7 cellular contexts compared by ENCODE assay signal in genomic region chr10:27314989-27315388, GRCh38.
A peak's percentile ranks its signal among the peaks of the same experiment; 100 is the strongest.
DNase-seq lines count a peak whose midpoint lies in the region; ATAC-seq, FAIRE-seq and TF ChIP-seq lines count a peak whose summit lies in the region.
"Not testable (repeated sequence)": the region's sequence is repeated elsewhere in the genome, so short reads cannot be mapped to it uniquely, and the experiment has no call there.

No MANE protein-coding gene starts in this region.

- not testable (repeated sequence) for DNase-seq in A549 (ENCODE audit: low read depth in 1 of 2, low spot score in 1 of 2); H54 (ENCODE audit: insufficient read length, low spot score); activated T-cell treated with anti-CD3 and anti-CD28 coated beads, Interleukin-2, amount 50 U/mL, for 4 hours
- peak; percentile 46 for DNase-seq in activated CD4-positive, alpha-beta memory T cell treated with anti-CD3 and anti-CD28 coated beads for 36 hours
- DNase-seq in activated naive CD4-positive, alpha-beta T cell treated with anti-CD3 and anti-CD28 coated beads for 36 hours, result peak; percentile 49
- DNase-seq in bronchial epithelial cell (ENCODE audit: low read depth), result peak; percentile 7
- peak; percentile 45 for DNase-seq in stimulated activated CD4-positive, alpha-beta T cell treated with anti-CD3 and anti-CD28 coated beads, Interleukin-1b, Interleukin-23, amount 100 ng/mL, for 48 hours

- H3K9me3 Mint-ChIP-seq in activated CD4-positive, alpha-beta memory T cell treated with anti-CD3 and anti-CD28 coated beads for 36 hours; activated T-cell treated with anti-CD3 and anti-CD28 coated beads, Interleukin-2, amount 50 U/mL, for 4 hours; activated naive CD4-positive, alpha-beta T cell treated with anti-CD3 and anti-CD28 coated beads for 36 hours: not testable (repeated sequence)

- H3K4me2 ChIP-seq in A549, result not testable (repeated sequence)

- not testable (repeated sequence) for H3K4me3 ChIP-seq in A549; bronchial epithelial cell (ENCODE audit: low read depth, low read length)

- not testable (repeated sequence) for H3K9me3 ChIP-seq in A549

- H3K27me3 Mint-ChIP-seq in activated CD4-positive, alpha-beta memory T cell treated with anti-CD3 and anti-CD28 coated beads for 36 hours; activated naive CD4-positive, alpha-beta T cell treated with anti-CD3 and anti-CD28 coated beads for 36 hours (ENCODE audit: low read depth): not testable (repeated sequence)
- peaks cover 23% of the 10 kb centered on the region for H3K27me3 Mint-ChIP-seq in activated T-cell treated with anti-CD3 and anti-CD28 coated beads, Interleukin-2, amount 50 U/mL, for 4 hours (ENCODE audit: low read depth)

- not testable (repeated sequence) for H3K4me3 Mint-ChIP-seq in activated CD4-positive, alpha-beta memory T cell treated with anti-CD3 and anti-CD28 coated beads for 36 hours; activated T-cell treated with anti-CD3 and anti-CD28 coated beads, Interleukin-2, amount 50 U/mL, for 4 hours; activated naive CD4-positive, alpha-beta T cell treated with anti-CD3 and anti-CD28 coated beads for 36 hours

- TF ChIP-seq CTCF in A549 (IDR thresholded peaks at IDR 0.05); bronchial epithelial cell (IDR thresholded peaks at IDR 0.05; ENCODE audit: insufficient read depth, low read length, severe bottlenecking): not testable (repeated sequence)

- not testable (repeated sequence) for H3K27me3 ChIP-seq in bronchial epithelial cell (ENCODE audit: control insufficient read depth, insufficient read depth, low read length)

- 9% methylated on average over 1 of the region's 1 CpG for WGBS in A549 (ENCODE audit: missing lambda C conversion rate)

- not testable (repeated sequence) for H3K36me3 ChIP-seq in bronchial epithelial cell (ENCODE audit: control insufficient read depth, insufficient read depth, low read length)

- not testable (repeated sequence) for TF ChIP-seq RAD21 in A549 (conservative IDR thresholded peaks at IDR 0.05 in 1 of 2, IDR thresholded peaks at IDR 0.05 in 1 of 2)

- TF ChIP-seq EP300 in A549 (IDR thresholded peaks at IDR 0.05), result not testable (repeated sequence)

- intact Hi-C loops in activated CD4-positive, alpha-beta memory T cell treated with anti-CD3 and anti-CD28 coated beads for 36 hours (cut with micrococcal nuclease), result loop anchor here (1.0 to 2.0 kb wide), 2 partner anchors 18 to 72 kb away; no protein-coding TSS in a partner anchor
- intact Hi-C loops in activated naive CD4-positive, alpha-beta T cell treated with anti-CD3 and anti-CD28 coated beads for 36 hours (cut with micrococcal nuclease), result not testable (repeated sequence)

- not testable (repeated sequence) for H3K4me1 ChIP-seq in A549

- FAIRE-seq in A549 (lab: Jason Lieb, UNC) (peak; percentile 73), H54 (lab: Jason Lieb, UNC) (peak; percentile 87), bronchial epithelial cell (lab: Jason Lieb, UNC) (peak; percentile 47)

- not testable (repeated sequence) for H3K4me1 Mint-ChIP-seq in activated CD4-positive, alpha-beta memory T cell treated with anti-CD3 and anti-CD28 coated beads for 36 hours (ENCODE audit: low read depth); activated T-cell treated with anti-CD3 and anti-CD28 coated beads, Interleukin-2, amount 50 U/mL, for 4 hours (ENCODE audit: low read depth); activated naive CD4-positive, alpha-beta T cell treated with anti-CD3 and anti-CD28 coated beads for 36 hours (ENCODE audit: low read depth)

- CTCF ChIA-PET in A549 (lab: Yijun Ruan, JAX); activated CD4-positive, alpha-beta memory T cell treated with anti-CD3 and anti-CD28 coated beads for 36 hours (lab: Charles Lee); activated naive CD4-positive, alpha-beta T cell treated with anti-CD3 and anti-CD28 coated beads for 36 hours (lab: Charles Lee): not testable (repeated sequence)

- H3K27ac ChIP-seq in A549, result not testable (repeated sequence)

- not testable (repeated sequence) for TF ChIP-seq POLR2A in A549 (IDR thresholded peaks at IDR 0.05; ENCODE audit: low read length); H54 (IDR thresholded peaks at IDR 0.05; ENCODE audit: low read depth, low read length)

- H3K27ac Mint-ChIP-seq in activated CD4-positive, alpha-beta memory T cell treated with anti-CD3 and anti-CD28 coated beads for 36 hours; activated naive CD4-positive, alpha-beta T cell treated with anti-CD3 and anti-CD28 coated beads for 36 hours: not testable (repeated sequence)

- ATAC-seq in A549, result not testable (repeated sequence)
- ATAC-seq in activated T-cell treated with anti-CD3 and anti-CD28 coated beads, Interleukin-2, amount 50 U/mL, for 4 hours, result peak; percentile 54 to 62

- POLR2A ChIA-PET in A549 (lab: Yijun Ruan, JAX); activated CD4-positive, alpha-beta memory T cell treated with anti-CD3 and anti-CD28 coated beads for 36 hours (lab: Charles Lee): not testable (repeated sequence)

- H3K36me3 Mint-ChIP-seq in activated CD4-positive, alpha-beta memory T cell treated with anti-CD3 and anti-CD28 coated beads for 36 hours; activated T-cell treated with anti-CD3 and anti-CD28 coated beads, Interleukin-2, amount 50 U/mL, for 4 hours (ENCODE audit: insufficient read depth); activated naive CD4-positive, alpha-beta T cell treated with anti-CD3 and anti-CD28 coated beads for 36 hours (ENCODE audit: low read depth): not testable (repeated sequence)
